8 cellular contexts compared by ENCODE assay signal in genomic region chr19:18340237-18340989, GRCh38. TPM values are rescaled to one million over a fixed set of nuclear protein-coding genes. Genes with fewer than 3 reads are reported as not detected.
DNase-seq lines count a peak whose midpoint lies in the region; FAIRE-seq and TF ChIP-seq lines count a peak whose summit lies in the region.

A gene with protein sequence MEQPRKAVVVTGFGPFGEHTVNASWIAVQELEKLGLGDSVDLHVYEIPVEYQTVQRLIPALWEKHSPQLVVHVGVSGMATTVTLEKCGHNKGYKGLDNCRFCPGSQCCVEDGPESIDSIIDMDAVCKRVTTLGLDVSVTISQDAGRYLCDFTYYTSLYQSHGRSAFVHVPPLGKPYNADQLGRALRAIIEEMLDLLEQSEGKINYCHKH (plus strand): TSS chr19:18340598. CDS start chr19:18340682, 84 bp downstream.

- TF ChIP-seq CTCF in endothelial cell of umbilical vein (IDR thresholded peaks at IDR 0.05; ENCODE audit: extremely low read depth in 1 of 2, insufficient read depth in 1 of 2, low read depth in 1 of 2, low read length in 2 of 2), result no peak

- no peaks in the 10 kb centered on the region for H3K9me3 ChIP-seq in endothelial cell of umbilical vein (replicated peaks; ENCODE audit: control insufficient read depth, insufficient read depth, low read length)

- peak within 1 kb of the TSS; percentile 17 to 91 (median 52) for H3K4me3 ChIP-seq in endothelial cell of umbilical vein (replicated peaks in 1 of 3; ENCODE audit: insufficient read depth in 1 of 3, low read depth in 1 of 3, low read length in 3 of 3)

- dilution Hi-C loops in endothelial cell of umbilical vein (cut with MboI; ENCODE audit: extremely low pct_ligation_motif_present, low sequenced_read_pairs), result no loop called here

- peak; percentile 64 for TF ChIP-seq POLR2A in endothelial cell of umbilical vein (IDR thresholded peaks at IDR 0.05; ENCODE audit: low read depth, low read length)

- H3K27me3 ChIP-seq in endothelial cell of umbilical vein (ENCODE audit: control insufficient read depth in 2 of 2, insufficient read depth in 2 of 2, low read length in 2 of 2), result peaks cover 0 to 2% of the 10 kb centered on the region in 2 experiments

- peak; percentile 63 for DNase-seq in EH (ENCODE audit: low read depth)
- DNase-seq in HEK293T (ENCODE audit: extremely low spot score), result peak; percentile 91
- DNase-seq in NOMO-1 (lab: John Stamatoyannopoulos, UW; ENCODE audit: unreplicated experiment in 2 of 2), result peak; percentile 47 to 54
- peak; percentile 88 for DNase-seq in activated CD8-positive, alpha-beta memory T cell treated with anti-CD3 and anti-CD28 coated beads, Interleukin-2, amount 50 U/mL, for 48 hours
- peak; percentile 65 for DNase-seq in endothelial cell of umbilical vein (ENCODE audit: low read depth, low spot score)
- DNase-seq in middle frontal gyrus (ENCODE audit: extremely low spot score, low spot score), result peak; percentile 56
- peak; percentile 64 to 68 for DNase-seq in stimulated activated CD8-positive, alpha-beta memory T cell treated with anti-CD3 and anti-CD28 coated beads, Interleukin-2, amount 100 ng/mL, for 48 hours (ENCODE audit: low read depth in 2 of 2)
- no peak for DNase-seq in dedifferentiated amniotic fluid mesenchymal stem cell (ENCODE audit: extremely low spot score)

- peak within 1 kb of the TSS; percentile 0 for H3K9ac ChIP-seq in endothelial cell of umbilical vein (replicated peaks; ENCODE audit: extremely low read depth, insufficient read depth, low read length)

- BruUV-seq in endothelial cell of umbilical vein (replicated peaks; lab: Mats Ljungman, UMichigan), result no TSS peak

- FAIRE-seq in endothelial cell of umbilical vein (lab: Jason Lieb, UNC), result peak; percentile 87

- no peaks in the 10 kb centered on the region for H4K20me1 ChIP-seq in endothelial cell of umbilical vein (replicated peaks; ENCODE audit: control insufficient read depth, extremely low read depth, insufficient read depth, low read length)

- no peaks in the 10 kb centered on the region for H3K9me1 ChIP-seq in endothelial cell of umbilical vein (replicated peaks; ENCODE audit: control insufficient read depth, extremely low read depth, insufficient read depth, low read length)

- no peak within 1 kb of the TSS for H3K27ac ChIP-seq in endothelial cell of umbilical vein (ENCODE audit: insufficient read depth, low read depth, low read length)

- no peaks in the 10 kb centered on the region for H3K36me3 ChIP-seq in endothelial cell of umbilical vein (ENCODE audit: control insufficient read depth in 2 of 2, extremely low read depth in 1 of 2, insufficient read depth in 2 of 2, low read length in 2 of 2)

- H3K4me1 ChIP-seq in endothelial cell of umbilical vein (ENCODE audit: control insufficient read depth, extremely low read depth, insufficient read depth, low read length), result peaks cover 11% of the 10 kb centered on the region

- H3K79me2 ChIP-seq in endothelial cell of umbilical vein (ENCODE audit: control insufficient read depth, insufficient read depth, low read length), result no peaks in the 10 kb centered on the region

- POLR2A ChIA-PET in HEK293T (lab: Yijun Ruan, JAX) (interaction anchor here (1.0 to 2.5 kb wide), 4 partner anchors 12 to 136 kb away, joined by 4 to 16 read pairs (median 8); partner anchors contain the start of genes JUND, LSM4 and RAB3A), endothelial cell of umbilical vein (lab: Charles Lee) (interaction anchor here (0.8 to 1.0 kb wide), 3 partner anchors 12 to 60 kb away, joined by 3 to 7 read pairs (median 3); partner anchors contain the start of gene GDF15)

- intact Hi-C loops in endothelial cell of umbilical vein (cut with micrococcal nuclease), result loop anchor here (5.0 kb wide), 1 partner anchor 63 kb away; no protein-coding TSS in a partner anchor

- peak within 1 kb of the TSS; percentile 50 for H3K4me2 ChIP-seq in endothelial cell of umbilical vein (ENCODE audit: insufficient read depth, low read length)

- CTCF ChIA-PET in HEK293T (lab: Yijun Ruan, JAX), result interaction anchor here (1.0 to 3.7 kb wide), 5 partner anchors 12 to 77 kb away, joined by 3 to 21 read pairs (median 7); partner anchors contain the start of genes GDF15, JUND and LSM4
- CTCF ChIA-PET in endothelial cell of umbilical vein (lab: Charles Lee), result interaction anchor here (0.6 to 4.9 kb wide), 16 partner anchors 9 to 131 kb away, joined by 3 to 62 read pairs (median 6); partner anchors contain the start of genes GDF15, JUND, LSM4 and SSBP4

- H2AFZ ChIP-seq in endothelial cell of umbilical vein (ENCODE audit: low read depth, low read length), result peak within 1 kb of the TSS; percentile 33

TF ChIP-seq in HEK293T, 16 proteins besides CTCF, POLR2A, EP300 and RAD21:
- peak; percentile 87; the same call in 1 of the 2 replicates for TF ChIP-seq FOXM1 (IDR thresholded peaks at IDR 0.05; ENCODE audit: borderline replicate concordance)
- no peak for TF ChIP-seq HDGF (IDR thresholded peaks at IDR 0.05; ENCODE audit: borderline replicate concordance)
TF ChIP-seq in HEK293T: peak in this region for 1.

TF ChIP-seq in endothelial cell of umbilical vein, 7 proteins besides CTCF, POLR2A, EP300 and RAD21:
- TF ChIP-seq MYC (IDR thresholded peaks at IDR 0.05; ENCODE audit: low read depth, low read length) (no peak), GATA2 (IDR thresholded peaks at IDR 0.05; ENCODE audit: insufficient read depth, insufficient read length, low read depth, low read length) (no peak), JUN (IDR thresholded peaks at IDR 0.05; ENCODE audit: borderline replicate concordance, insufficient read depth, insufficient read length, low read depth) (no peak), EZH2 (IDR thresholded peaks at IDR 0.05; ENCODE audit: borderline replicate concordance, low read depth, low read length, severe bottlenecking) (no peak), POLR2AphosphoS5 (IDR thresholded peaks at IDR 0.05; ENCODE audit: insufficient read depth, low read depth, low read length) (peak; percentile 49), FOS (IDR thresholded peaks at IDR 0.05; ENCODE audit: borderline replicate concordance, insufficient read depth, low read length) (no peak)

RNA-seq across cellular contexts. Expression of the gene that starts here (rescaled TPM):
- total RNA-seq in endothelial cell of umbilical vein, result 27.2 and 30.5 TPM in 2 replicates
- 9.9 and 13.2 TPM in 2 replicates for polyA plus RNA-seq in endothelial cell of umbilical vein
- polyA plus RNA-seq in endothelial cell of umbilical vein (2011; cell fraction: cytosol; rRNA removed), result 9.3 and 10.7 TPM in 2 replicates
- 19.9 and 23.0 TPM in 2 replicates for polyA plus RNA-seq in endothelial cell of umbilical vein (2011; cell fraction: nucleus; rRNA removed)
- polyA plus RNA-seq in endothelial cell of umbilical vein (2012), result 9.4 and 9.8 TPM in 2 replicates
- polyA minus RNA-seq in endothelial cell of umbilical vein, result 37.1 and 47.2 TPM in 2 replicates
- 5.9 TPM for polyA minus RNA-seq in endothelial cell of umbilical vein (2011; cell fraction: cytosol; rRNA and poly(A)+ RNA removed)
- 8.6 TPM in 2 replicates for polyA minus RNA-seq in endothelial cell of umbilical vein (2011; cell fraction: nucleus; rRNA and poly(A)+ RNA removed)
